In genomic region chr10:102802920-102803534, GRCh38 we compare ENCODE assay signal across 8 cellular contexts. TPM values are rescaled to one million over a fixed set of nuclear protein-coding genes. Genes with fewer than 3 reads are reported as not detected.
DNase-seq lines count a peak whose midpoint lies in the region; ATAC-seq and TF ChIP-seq lines count a peak whose summit lies in the region.

No MANE protein-coding gene starts in this region.

- no peak overlapping the region for H3K18ac ChIP-seq in neuronal stem cell (ENCODE audit: low read length)

- no CpG with 5 or more reads among the region's 6 CpGs for WGBS in neuronal stem cell (ENCODE audit: extremely low coverage in 2 of 2, insufficient read length in 2 of 2, insufficient replicate concordance in 1 of 2), 2 donors

- H3K4me3 Mint-ChIP-seq in brain, result no peak overlapping the region

- no peak overlapping the region for H2AK5ac ChIP-seq in neuronal stem cell (ENCODE audit: low read depth, low read length)

- H2AFZ ChIP-seq in neuronal stem cell (ENCODE audit: low read length), result no peak overlapping the region

- H3K14ac ChIP-seq in neuronal stem cell (ENCODE audit: low read length), result no peak overlapping the region

- CTCF ChIA-PET in AG04450 (lab: Charles Lee), result interaction anchor here (1.4 kb wide), 2 partner anchors 51 to 99 kb away, joined by 4 read pairs; no protein-coding TSS in a partner anchor

- no peak overlapping the region for H4K8ac ChIP-seq in neuronal stem cell (ENCODE audit: low read depth, low read length)

- H3K36me3 Mint-ChIP-seq in brain, result peaks cover 54% of the 10 kb centered on the region

- no peak overlapping the region for H3K4me2 ChIP-seq in neuronal stem cell (ENCODE audit: insufficient read depth, low read length, poor library complexity, severe bottlenecking)

- H3K79me1 ChIP-seq in neuronal stem cell (ENCODE audit: low read depth, low read length), result peaks cover 2% of the 10 kb centered on the region

- H4K91ac ChIP-seq in neuronal stem cell (ENCODE audit: low read depth, low read length, poor library complexity), result no peak overlapping the region

- H2BK15ac ChIP-seq in neuronal stem cell (ENCODE audit: low read length), result no peak overlapping the region

- H3K27me3 ChIP-seq in AG04450 (ENCODE audit: control insufficient read depth, insufficient read depth, low read length), result no peaks in the 10 kb centered on the region
- no peaks in the 10 kb centered on the region for H3K27me3 ChIP-seq in neuronal stem cell (ENCODE audit: control insufficient read depth in 3 of 3, insufficient read depth in 3 of 3, low read depth in 1 of 3, low read length in 3 of 3)

- H3K9me3 Mint-ChIP-seq in brain, result peaks cover 0 to 7% (median 0%) of the 10 kb centered on the region in 5 experiments

- H3K9me3 ChIP-seq in AG04450 (ENCODE audit: control insufficient read depth, insufficient read depth, low read length), result no peaks in the 10 kb centered on the region
- peaks cover 0 to 4% of the 10 kb centered on the region in 2 donors for H3K9me3 ChIP-seq in neuronal stem cell (replicated peaks in 1 of 2; ENCODE audit: control insufficient read depth in 2 of 2, insufficient read depth in 1 of 2, low read depth in 1 of 2, low read length in 2 of 2)

- peak overlapping the region; percentile 94 for H3K27ac ChIP-seq in AG04450 (ENCODE audit: low read depth, low read length)
- H3K27ac ChIP-seq in substantia nigra (ENCODE audit: low read depth, low read length, poor library complexity, severe bottlenecking), result peak overlapping the region; percentile 24
- H3K27ac ChIP-seq in neuronal stem cell (replicated peaks; ENCODE audit: low read length), result no peak overlapping the region

- H2BK12ac ChIP-seq in neuronal stem cell (ENCODE audit: low read length), result no peak overlapping the region

- H2BK5ac ChIP-seq in neuronal stem cell (ENCODE audit: low read length), result no peak overlapping the region

- no peak overlapping the region for H2BK120ac ChIP-seq in neuronal stem cell (ENCODE audit: low read depth, low read length)

- H3K27ac Mint-ChIP-seq in brain, result peak overlapping the region in 3 of 5 experiments; percentile 15 to 84 (median 60)

- TF ChIP-seq CTCF in AG04450 (IDR thresholded peaks at IDR 0.05; ENCODE audit: low read depth, low read length) (0 out of 2 replicates have a peak, but pooled peaks have one; percentile 10), brain (conservative IDR thresholded peaks at IDR 0.05) (no peak)

- peaks cover 3 to 42% of the 10 kb centered on the region in 2 donors for H3K36me3 ChIP-seq in neuronal stem cell (replicated peaks in 1 of 2; ENCODE audit: control insufficient read depth in 2 of 2, insufficient read depth in 2 of 2, low read length in 2 of 2)

- DNase-seq in AG04450 (ENCODE audit: low read depth, low spot score) (peak; percentile 79), left colon (peak in 1 of 2 donors; percentile 51), substantia nigra (lab: John Stamatoyannopoulos, UW) (no peak), neuronal stem cell (ENCODE audit: low spot score) (no peak), GDM1 (lab: John Stamatoyannopoulos, UW) (no peak)

- H3K4me1 Mint-ChIP-seq in brain, result peaks cover 39% of the 10 kb centered on the region

- POLR2A ChIA-PET in AG04450 (lab: Yijun Ruan, JAX), result interaction anchor here (0.6 to 1.5 kb wide), 2 partner anchors 13 to 25 kb away, joined by 5 to 16 read pairs; no protein-coding TSS in a partner anchor

- peaks cover 6 to 9% of the 10 kb centered on the region in 2 donors for H3K4me1 ChIP-seq in neuronal stem cell (ENCODE audit: control insufficient read depth in 2 of 2, insufficient read depth in 1 of 2, low read depth in 1 of 2, low read length in 2 of 2)

- no peak overlapping the region for H3K4ac ChIP-seq in neuronal stem cell (ENCODE audit: low read length)

- H3K23ac ChIP-seq in neuronal stem cell (ENCODE audit: low read depth, low read length, poor library complexity), result no peak overlapping the region

- no peak overlapping the region for H3K4me3 ChIP-seq in AG04450 (ENCODE audit: low read depth, low read length)
- H3K4me3 ChIP-seq in neuronal stem cell (ENCODE audit: low read length in 2 of 2), result no peak overlapping the region

- intact Hi-C loops in left colon (cut with DNase I, micrococcal nuclease), result no loop called here

- ATAC-seq in HG02678 (IDR thresholded peaks at IDR 0.05; ENCODE audit: unreplicated experiment) (peak; percentile 40), left colon (peak; percentile 9), GM18870 (IDR thresholded peaks at IDR 0.05; ENCODE audit: unreplicated experiment) (no peak)

- no peak overlapping the region for H3K9ac ChIP-seq in neuronal stem cell (ENCODE audit: low read depth, low read length, poor library complexity)

- no peaks in the 10 kb centered on the region for H3K27me3 Mint-ChIP-seq in brain

RNA-seq across cellular contexts. Expression of gene CYP17A1, which starts 34.2 kb away (rescaled TPM):
- polyA plus RNA-seq in AG04450 (2011; rRNA removed), result not detected in 2 replicates
- polyA minus RNA-seq in AG04450 (2011; rRNA and poly(A)+ RNA removed), result not detected in 2 replicates
- 0.24 TPM for polyA plus RNA-seq in brain (ENCODE audit: insufficient read depth, low read depth, low replicate concordance)
- total RNA-seq in left colon, result not detected
- polyA plus RNA-seq in neuronal stem cell (2013, experiment 1 of 2), result not detected
- not detected for polyA plus RNA-seq in neuronal stem cell (2013, experiment 2 of 2)

RNA-seq across cellular contexts. Expression of gene BORCS7, which starts 51.0 kb away (rescaled TPM):
- polyA plus RNA-seq in AG04450 (2011; rRNA removed) (21.0 and 31.1 TPM in 2 replicates), brain (ENCODE audit: insufficient read depth, low read depth, low replicate concordance) (13.1 TPM)
- polyA minus RNA-seq in AG04450 (2011; rRNA and poly(A)+ RNA removed), result 7.1 and 9.7 TPM in 2 replicates
- 10 to 100 TPM; 21.2 to 22.3 TPM for total RNA-seq in left colon
- polyA plus RNA-seq in neuronal stem cell (2013, experiment 1 of 2), result 10.3 TPM
- 11.4 TPM for polyA plus RNA-seq in neuronal stem cell (2013, experiment 2 of 2)

RNA-seq across cellular contexts. Expression of gene WBP1L, which starts 59.3 kb away (rescaled TPM):
- polyA plus RNA-seq in AG04450 (2011; rRNA removed) (27.6 and 28.1 TPM in 2 replicates), brain (ENCODE audit: insufficient read depth, low read depth, low replicate concordance) (23.8 TPM)
- 45.1 and 54.2 TPM in 2 replicates for polyA minus RNA-seq in AG04450 (2011; rRNA and poly(A)+ RNA removed)
- 10 to 100 TPM; 37.8 to 47.8 TPM for total RNA-seq in left colon
- 20.1 TPM for polyA plus RNA-seq in neuronal stem cell (2013, experiment 1 of 2)
- polyA plus RNA-seq in neuronal stem cell (2013, experiment 2 of 2), result 20.2 TPM
